In the genomic region with DNA sequence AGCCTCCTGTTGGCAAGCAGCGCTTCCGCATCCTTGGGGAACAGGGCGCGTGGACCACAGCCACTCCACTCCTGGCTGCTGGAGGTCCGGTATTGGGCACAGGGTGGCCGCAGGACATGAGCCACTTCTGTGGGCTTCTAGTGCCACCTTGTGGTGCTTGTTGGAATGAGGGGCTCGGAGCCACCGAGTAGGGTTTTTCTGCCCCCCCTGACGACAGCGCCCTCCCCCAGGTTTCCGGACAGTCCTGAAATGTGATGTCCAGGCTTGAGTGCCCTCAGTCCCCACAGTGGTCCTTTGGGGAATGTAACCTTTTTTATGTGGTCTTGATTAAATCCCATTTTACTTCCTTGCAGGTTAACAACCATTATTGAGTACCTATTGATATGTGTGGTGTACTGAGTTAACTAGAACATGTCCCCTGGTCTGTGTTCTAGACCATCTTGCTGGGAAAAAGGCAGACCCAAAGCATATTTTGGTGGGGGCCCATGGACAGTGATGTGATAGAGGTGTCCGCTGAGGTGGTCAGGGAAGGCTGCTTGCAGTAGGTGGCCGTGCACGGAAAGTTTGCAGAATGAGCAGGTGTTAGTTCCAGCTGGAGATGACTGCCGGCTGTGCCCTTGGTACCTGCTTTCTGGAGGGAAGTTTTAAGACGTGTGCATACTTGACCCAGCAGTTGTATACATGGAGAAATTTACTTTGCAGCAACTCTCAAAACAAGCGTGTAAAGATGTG, we compare ENCODE assay signal across 8 cellular contexts.
A peak's percentile ranks its signal among the peaks of the same experiment; 100 is the strongest.
DNase-seq lines count a peak whose midpoint lies in the region; ATAC-seq, FAIRE-seq and TF ChIP-seq lines count a peak whose summit lies in the region.

No MANE protein-coding gene starts in this region.

- H3K9ac ChIP-seq in SK-N-SH: no peak overlapping the region

- peaks cover 43% of the 10 kb centered on the region for H3K36me3 ChIP-seq in BJ (ENCODE audit: control insufficient read depth, insufficient read depth, low read length)
- peaks cover 45 to 71% of the 10 kb centered on the region in 2 experiments for H3K36me3 ChIP-seq in SK-N-SH (replicated peaks in 1 of 2; ENCODE audit: control insufficient read depth in 1 of 2, insufficient read depth in 2 of 2, low read length in 1 of 2)
- peaks cover 2 to 100% (median 93%) of the 10 kb centered on the region in 6 donors for H3K36me3 ChIP-seq in spleen

- H3K27ac ChIP-seq in SK-N-SH (ENCODE audit: low read depth in 2 of 2, low read length in 1 of 2) (no peak overlapping the region), spleen (peak overlapping the region in 3 of 8 donors; percentile 1 to 77 (median 15))

- CTCF ChIA-PET in BJ (lab: Yijun Ruan, JAX): interaction anchor here (0.7 to 6.0 kb wide), 14 partner anchors 8 to 392 kb away, joined by 3 to 40 read pairs (median 4); no protein-coding TSS in a partner anchor
- CTCF ChIA-PET in SK-N-SH (lab: Yijun Ruan, JAX): interaction anchor here (0.6 to 10.6 kb wide), 28 partner anchors 8 to 430 kb away, joined by 3 to 108 read pairs (median 4); a partner anchor contains a TSS

- H3K9me3 ChIP-seq in SK-N-SH (no peaks in the 10 kb centered on the region), spleen (no peaks in the 10 kb centered on the region)

- H3K27me3 ChIP-seq in BJ (ENCODE audit: control insufficient read depth, insufficient read depth, low read length) (no peaks in the 10 kb centered on the region), SK-N-SH (ENCODE audit: insufficient read depth) (no peaks in the 10 kb centered on the region), spleen (replicated peaks in 1 of 7) (no peaks in the 10 kb centered on the region)

- H3K4me3 ChIP-seq in BJ (ENCODE audit: low read depth, low read length) (no peak overlapping the region), SK-N-SH (ENCODE audit: low read depth in 2 of 2, low read length in 1 of 2) (no peak overlapping the region), astrocyte of the cerebellum (ENCODE audit: low read depth, low read length) (no peak overlapping the region), spleen (no peak overlapping the region)

- in situ Hi-C loops in astrocyte of the cerebellum (cut with HindIII; ENCODE audit: low sequenced_read_pairs): no loop called here

- no peak overlapping the region for H3K4me2 ChIP-seq in SK-N-SH

- peaks cover 6% of the 10 kb centered on the region; the same call in 1 of the 2 replicates for H4K20me1 ChIP-seq in SK-N-SH (ENCODE audit: insufficient read depth)

- H3K9me2 ChIP-seq in SK-N-SH: no peaks in the 10 kb centered on the region

- peak; percentile 86 for TF ChIP-seq RAD21 in SK-N-SH (IDR thresholded peaks at IDR 0.05; ENCODE audit: low read length)

- H3K79me2 ChIP-seq in SK-N-SH (ENCODE audit: insufficient read depth): peaks cover 8% of the 10 kb centered on the region; the same call in 1 of the 2 replicates

- POLR2A ChIA-PET in BJ (lab: Charles Lee): no interaction called here
- POLR2A ChIA-PET in SK-N-SH (lab: Yijun Ruan, JAX): no interaction called here

- H3K4me1 ChIP-seq in SK-N-SH (ENCODE audit: control insufficient read depth in 1 of 2, insufficient read depth in 2 of 2, low read depth in 1 of 2, low read length in 1 of 2) (peaks cover 0 to 16% of the 10 kb centered on the region in 2 experiments; a peak in 2 of 4 replicates), spleen (peaks cover 0 to 63% (median 26%) of the 10 kb centered on the region in 6 donors)

- TF ChIP-seq CTCF in BJ (IDR thresholded peaks at IDR 0.05; ENCODE audit: insufficient read depth, low read depth, low read length) (peak; percentile 74), SK-N-SH (IDR thresholded peaks at IDR 0.05) (peak; percentile 83), astrocyte of the cerebellum (IDR thresholded peaks at IDR 0.05; ENCODE audit: low read depth, low read length, missing control alignments) (peak; percentile 73), spleen (IDR thresholded peaks at IDR 0.05 in 8 of 11, conservative IDR thresholded peaks at IDR 0.05 in 3 of 11) (peak; percentile 73 to 89 (median 83))

- 65% methylated on average over 17 of the region's 17 CpGs for WGBS in SK-N-SH (ENCODE audit: low lambda C conversion rate)
- 49 to 65% (median 59%) methylated on average over 16 to 17 of the region's 17 CpGs for WGBS in spleen, 5 donors

- intact Hi-C loops in spleen (cut with DNase I; ENCODE audit: low total_unique reads): no loop called here

- no peak for TF ChIP-seq EP300 in SK-N-SH (IDR thresholded peaks at IDR 0.05; ENCODE audit: borderline replicate concordance in 1 of 2, low read depth in 1 of 2, low read length in 1 of 2)

- FAIRE-seq in H54 (lab: Jason Lieb, UNC): no peak

- ATAC-seq in HG02798 (IDR thresholded peaks at IDR 0.05; ENCODE audit: poor library complexity, unreplicated experiment): no peak
- no peak for ATAC-seq in GM19351 (IDR thresholded peaks at IDR 0.05; ENCODE audit: unreplicated experiment)

- H3F3A ChIP-seq in SK-N-SH (replicated peaks; ENCODE audit: insufficient read depth): peaks cover 5% of the 10 kb centered on the region

- no peak for DNase-seq in BJ (ENCODE audit: low read depth)
- peak; percentile 64 for DNase-seq in H54 (ENCODE audit: insufficient read length, low spot score)
- peak; percentile 92 for DNase-seq in SK-N-SH
- DNase-seq in astrocyte of the cerebellum (ENCODE audit: low read depth): no peak
- DNase-seq in hepatic stellate cell (ENCODE audit: low spot score): peak; percentile 85
- peak; percentile 85 for DNase-seq in spleen

- TF ChIP-seq POLR2A in H54 (IDR thresholded peaks at IDR 0.05; ENCODE audit: low read depth, low read length) (no peak), spleen (IDR thresholded peaks at IDR 0.05) (no peak)

- no peak overlapping the region for H2AFZ ChIP-seq in SK-N-SH (ENCODE audit: low read depth)

TF ChIP-seq in SK-N-SH, 30 proteins besides CTCF, POLR2A, EP300 and RAD21:
- no peak for TF ChIP-seq RFX5 (IDR thresholded peaks at IDR 0.05; ENCODE audit: low read length)
- no peak for TF ChIP-seq TCF12 (IDR thresholded peaks at IDR 0.05)
- peak; percentile 74 for TF ChIP-seq SMC3 (IDR thresholded peaks at IDR 0.05; ENCODE audit: low read depth, low read length)

Comparison
In these comparisons a context has a peak if more than half of its experiments do, and no peak if none do; other contexts are left out.
1. DNase-seq: peak in H54 (single experiment), SK-N-SH (single experiment), hepatic stellate cell (single experiment) and spleen (single experiment); none in BJ (single experiment) and astrocyte of the cerebellum (single experiment).
2. Peak in every context shown above with its lines, with median percentiles within 50 percentile points of each other: CTCF ChIP-seq.